Comparison of ENCODE assay signal across 1 cellular context in the genomic region with DNA sequence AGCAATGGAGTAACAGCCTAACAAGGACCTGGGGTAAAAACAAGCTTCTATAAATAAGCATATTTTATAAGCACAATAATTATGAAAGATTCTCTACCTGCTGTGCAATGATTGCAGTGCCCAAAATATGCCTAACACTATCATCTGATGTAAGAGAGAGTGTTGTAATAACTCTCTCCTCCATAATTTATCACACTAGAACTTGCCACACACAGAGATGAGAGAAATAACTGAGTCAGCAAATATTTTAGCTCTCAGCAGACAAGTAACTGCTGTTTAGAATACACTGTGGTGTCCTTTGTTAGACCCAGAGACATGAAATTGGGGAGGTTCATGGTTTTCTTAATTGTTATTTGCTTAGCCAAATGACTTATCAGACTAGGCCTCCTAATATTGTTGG.
TF ChIP-seq lines count a peak whose summit lies in the region.

No MANE protein-coding gene starts in this region.

TF ChIP-seq in K562, 482 proteins besides CTCF, POLR2A, EP300 and RAD21 (continued from another document):
- TF ChIP-seq, protein P1, sequence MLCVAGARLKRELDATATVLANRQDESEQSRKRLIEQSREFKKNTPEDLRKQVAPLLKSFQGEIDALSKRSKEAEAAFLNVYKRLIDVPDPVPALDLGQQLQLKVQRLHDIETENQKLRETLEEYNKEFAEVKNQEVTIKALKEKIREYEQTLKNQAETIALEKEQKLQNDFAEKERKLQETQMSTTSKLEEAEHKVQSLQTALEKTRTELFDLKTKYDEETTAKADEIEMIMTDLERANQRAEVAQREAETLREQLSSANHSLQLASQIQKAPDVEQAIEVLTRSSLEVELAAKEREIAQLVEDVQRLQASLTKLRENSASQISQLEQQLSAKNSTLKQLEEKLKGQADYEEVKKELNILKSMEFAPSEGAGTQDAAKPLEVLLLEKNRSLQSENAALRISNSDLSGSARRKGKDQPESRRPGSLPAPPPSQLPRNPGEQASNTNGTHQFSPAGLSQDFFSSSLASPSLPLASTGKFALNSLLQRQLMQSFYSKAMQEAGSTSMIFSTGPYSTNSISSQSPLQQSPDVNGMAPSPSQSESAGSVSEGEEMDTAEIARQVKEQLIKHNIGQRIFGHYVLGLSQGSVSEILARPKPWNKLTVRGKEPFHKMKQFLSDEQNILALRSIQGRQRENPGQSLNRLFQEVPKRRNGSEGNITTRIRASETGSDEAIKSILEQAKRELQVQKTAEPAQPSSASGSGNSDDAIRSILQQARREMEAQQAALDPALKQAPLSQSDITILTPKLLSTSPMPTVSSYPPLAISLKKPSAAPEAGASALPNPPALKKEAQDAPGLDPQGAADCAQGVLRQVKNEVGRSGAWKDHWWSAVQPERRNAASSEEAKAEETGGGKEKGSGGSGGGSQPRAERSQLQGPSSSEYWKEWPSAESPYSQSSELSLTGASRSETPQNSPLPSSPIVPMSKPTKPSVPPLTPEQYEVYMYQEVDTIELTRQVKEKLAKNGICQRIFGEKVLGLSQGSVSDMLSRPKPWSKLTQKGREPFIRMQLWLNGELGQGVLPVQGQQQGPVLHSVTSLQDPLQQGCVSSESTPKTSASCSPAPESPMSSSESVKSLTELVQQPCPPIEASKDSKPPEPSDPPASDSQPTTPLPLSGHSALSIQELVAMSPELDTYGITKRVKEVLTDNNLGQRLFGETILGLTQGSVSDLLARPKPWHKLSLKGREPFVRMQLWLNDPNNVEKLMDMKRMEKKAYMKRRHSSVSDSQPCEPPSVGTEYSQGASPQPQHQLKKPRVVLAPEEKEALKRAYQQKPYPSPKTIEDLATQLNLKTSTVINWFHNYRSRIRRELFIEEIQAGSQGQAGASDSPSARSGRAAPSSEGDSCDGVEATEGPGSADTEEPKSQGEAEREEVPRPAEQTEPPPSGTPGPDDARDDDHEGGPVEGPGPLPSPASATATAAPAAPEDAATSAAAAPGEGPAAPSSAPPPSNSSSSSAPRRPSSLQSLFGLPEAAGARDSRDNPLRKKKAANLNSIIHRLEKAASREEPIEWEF (CRISPR knock-in tag; IDR thresholded peaks at IDR 0.05), result no peak
- no peak for TF ChIP-seq ZNF41 (CRISPR knock-in tag; conservative IDR thresholded peaks at IDR 0.05)
- peak; percentile 80 for TF ChIP-seq C11orf30 (IDR thresholded peaks at IDR 0.05; ENCODE audit: low read depth)
- no peak for TF ChIP-seq BRCA1 (IDR thresholded peaks at IDR 0.05)
- no peak for TF ChIP-seq BRCA1 (CRISPR knock-in tag; IDR thresholded peaks at IDR 0.05)
- no peak for TF ChIP-seq TFAM (CRISPR knock-in tag; conservative IDR thresholded peaks at IDR 0.05)
- TF ChIP-seq, protein P2, sequence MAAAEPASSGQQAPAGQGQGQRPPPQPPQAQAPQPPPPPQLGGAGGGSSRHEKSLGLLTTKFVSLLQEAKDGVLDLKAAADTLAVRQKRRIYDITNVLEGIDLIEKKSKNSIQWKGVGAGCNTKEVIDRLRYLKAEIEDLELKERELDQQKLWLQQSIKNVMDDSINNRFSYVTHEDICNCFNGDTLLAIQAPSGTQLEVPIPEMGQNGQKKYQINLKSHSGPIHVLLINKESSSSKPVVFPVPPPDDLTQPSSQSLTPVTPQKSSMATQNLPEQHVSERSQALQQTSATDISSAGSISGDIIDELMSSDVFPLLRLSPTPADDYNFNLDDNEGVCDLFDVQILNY (CRISPR knock-in tag; IDR thresholded peaks at IDR 0.05), result no peak
- no peak for TF ChIP-seq MTA1 (IDR thresholded peaks at IDR 0.05; ENCODE audit: borderline replicate concordance)
- no peak for TF ChIP-seq THRAP3 (IDR thresholded peaks at IDR 0.05; ENCODE audit: borderline replicate concordance)
- TF ChIP-seq CTBP1 (IDR thresholded peaks at IDR 0.05; ENCODE audit: borderline replicate concordance), result no peak
- TF ChIP-seq STAT5B (CRISPR knock-in tag; IDR thresholded peaks at IDR 0.05), result no peak
- TF ChIP-seq ZNF766 (CRISPR knock-in tag; conservative IDR thresholded peaks at IDR 0.05), result no peak
- TF ChIP-seq DMBX1 (CRISPR knock-in tag; IDR thresholded peaks at IDR 0.05; ENCODE audit: borderline replicate concordance), result no peak
- TF ChIP-seq YBX1 (IDR thresholded peaks at IDR 0.05), result no peak
- TF ChIP-seq ASH1L (IDR thresholded peaks at IDR 0.05; ENCODE audit: borderline replicate concordance, low read depth, partially characterized antibody), result no peak
- TF ChIP-seq KHSRP (IDR thresholded peaks at IDR 0.05), result no peak
- TF ChIP-seq TCF3 (CRISPR knock-in tag; IDR thresholded peaks at IDR 0.05), result no peak
- TF ChIP-seq, protein P3, sequence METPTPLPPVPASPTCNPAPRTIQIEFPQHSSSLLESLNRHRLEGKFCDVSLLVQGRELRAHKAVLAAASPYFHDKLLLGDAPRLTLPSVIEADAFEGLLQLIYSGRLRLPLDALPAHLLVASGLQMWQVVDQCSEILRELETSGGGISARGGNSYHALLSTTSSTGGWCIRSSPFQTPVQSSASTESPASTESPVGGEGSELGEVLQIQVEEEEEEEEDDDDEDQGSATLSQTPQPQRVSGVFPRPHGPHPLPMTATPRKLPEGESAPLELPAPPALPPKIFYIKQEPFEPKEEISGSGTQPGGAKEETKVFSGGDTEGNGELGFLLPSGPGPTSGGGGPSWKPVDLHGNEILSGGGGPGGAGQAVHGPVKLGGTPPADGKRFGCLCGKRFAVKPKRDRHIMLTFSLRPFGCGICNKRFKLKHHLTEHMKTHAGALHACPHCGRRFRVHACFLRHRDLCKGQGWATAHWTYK (CRISPR knock-in tag; IDR thresholded peaks at IDR 0.05), result no peak
- TF ChIP-seq, protein P4, sequence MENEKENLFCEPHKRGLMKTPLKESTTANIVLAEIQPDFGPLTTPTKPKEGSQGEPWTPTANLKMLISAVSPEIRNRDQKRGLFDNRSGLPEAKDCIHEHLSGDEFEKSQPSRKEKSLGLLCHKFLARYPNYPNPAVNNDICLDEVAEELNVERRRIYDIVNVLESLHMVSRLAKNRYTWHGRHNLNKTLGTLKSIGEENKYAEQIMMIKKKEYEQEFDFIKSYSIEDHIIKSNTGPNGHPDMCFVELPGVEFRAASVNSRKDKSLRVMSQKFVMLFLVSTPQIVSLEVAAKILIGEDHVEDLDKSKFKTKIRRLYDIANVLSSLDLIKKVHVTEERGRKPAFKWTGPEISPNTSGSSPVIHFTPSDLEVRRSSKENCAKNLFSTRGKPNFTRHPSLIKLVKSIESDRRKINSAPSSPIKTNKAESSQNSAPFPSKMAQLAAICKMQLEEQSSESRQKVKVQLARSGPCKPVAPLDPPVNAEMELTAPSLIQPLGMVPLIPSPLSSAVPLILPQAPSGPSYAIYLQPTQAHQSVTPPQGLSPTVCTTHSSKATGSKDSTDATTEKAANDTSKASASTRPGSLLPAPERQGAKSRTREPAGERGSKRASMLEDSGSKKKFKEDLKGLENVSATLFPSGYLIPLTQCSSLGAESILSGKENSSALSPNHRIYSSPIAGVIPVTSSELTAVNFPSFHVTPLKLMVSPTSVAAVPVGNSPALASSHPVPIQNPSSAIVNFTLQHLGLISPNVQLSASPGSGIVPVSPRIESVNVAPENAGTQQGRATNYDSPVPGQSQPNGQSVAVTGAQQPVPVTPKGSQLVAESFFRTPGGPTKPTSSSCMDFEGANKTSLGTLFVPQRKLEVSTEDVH (IDR thresholded peaks at IDR 0.05; ENCODE audit: low read depth, partially characterized antibody), result no peak
- peak; percentile 85 for TF ChIP-seq MAFG (tag; conservative IDR thresholded peaks at IDR 0.05)
- no peak for TF ChIP-seq SMARCA4 (IDR thresholded peaks at IDR 0.05)
- TF ChIP-seq, protein P5, sequence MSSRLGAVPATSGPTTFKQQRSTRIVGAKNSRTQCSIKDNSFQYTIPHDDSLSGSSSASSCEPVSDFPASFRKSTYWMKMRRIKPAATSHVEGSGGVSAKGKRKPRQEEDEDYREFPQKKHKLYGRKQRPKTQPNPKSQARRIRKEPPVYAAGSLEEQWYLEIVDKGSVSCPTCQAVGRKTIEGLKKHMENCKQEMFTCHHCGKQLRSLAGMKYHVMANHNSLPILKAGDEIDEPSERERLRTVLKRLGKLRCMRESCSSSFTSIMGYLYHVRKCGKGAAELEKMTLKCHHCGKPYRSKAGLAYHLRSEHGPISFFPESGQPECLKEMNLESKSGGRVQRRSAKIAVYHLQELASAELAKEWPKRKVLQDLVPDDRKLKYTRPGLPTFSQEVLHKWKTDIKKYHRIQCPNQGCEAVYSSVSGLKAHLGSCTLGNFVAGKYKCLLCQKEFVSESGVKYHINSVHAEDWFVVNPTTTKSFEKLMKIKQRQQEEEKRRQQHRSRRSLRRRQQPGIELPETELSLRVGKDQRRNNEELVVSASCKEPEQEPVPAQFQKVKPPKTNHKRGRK (tag; IDR thresholded peaks at IDR 0.05), result no peak
- TF ChIP-seq RFX1 (IDR thresholded peaks at IDR 0.05), result no peak
- TF ChIP-seq ZFX (CRISPR knock-in tag; IDR thresholded peaks at IDR 0.05), result no peak
- no peak for TF ChIP-seq FOXJ3 (CRISPR knock-in tag; IDR thresholded peaks at IDR 0.05)
- no peak for TF ChIP-seq RFX7 (CRISPR knock-in tag; IDR thresholded peaks at IDR 0.05)
- no peak for TF ChIP-seq ZNF76 (CRISPR knock-in tag; IDR thresholded peaks at IDR 0.05; ENCODE audit: borderline replicate concordance)
- TF ChIP-seq, protein P6, sequence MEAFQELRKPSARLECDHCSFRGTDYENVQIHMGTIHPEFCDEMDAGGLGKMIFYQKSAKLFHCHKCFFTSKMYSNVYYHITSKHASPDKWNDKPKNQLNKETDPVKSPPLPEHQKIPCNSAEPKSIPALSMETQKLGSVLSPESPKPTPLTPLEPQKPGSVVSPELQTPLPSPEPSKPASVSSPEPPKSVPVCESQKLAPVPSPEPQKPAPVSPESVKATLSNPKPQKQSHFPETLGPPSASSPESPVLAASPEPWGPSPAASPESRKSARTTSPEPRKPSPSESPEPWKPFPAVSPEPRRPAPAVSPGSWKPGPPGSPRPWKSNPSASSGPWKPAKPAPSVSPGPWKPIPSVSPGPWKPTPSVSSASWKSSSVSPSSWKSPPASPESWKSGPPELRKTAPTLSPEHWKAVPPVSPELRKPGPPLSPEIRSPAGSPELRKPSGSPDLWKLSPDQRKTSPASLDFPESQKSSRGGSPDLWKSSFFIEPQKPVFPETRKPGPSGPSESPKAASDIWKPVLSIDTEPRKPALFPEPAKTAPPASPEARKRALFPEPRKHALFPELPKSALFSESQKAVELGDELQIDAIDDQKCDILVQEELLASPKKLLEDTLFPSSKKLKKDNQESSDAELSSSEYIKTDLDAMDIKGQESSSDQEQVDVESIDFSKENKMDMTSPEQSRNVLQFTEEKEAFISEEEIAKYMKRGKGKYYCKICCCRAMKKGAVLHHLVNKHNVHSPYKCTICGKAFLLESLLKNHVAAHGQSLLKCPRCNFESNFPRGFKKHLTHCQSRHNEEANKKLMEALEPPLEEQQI (IDR thresholded peaks at IDR 0.05), result no peak
- no peak for TF ChIP-seq NCOA1 (IDR thresholded peaks at IDR 0.05; ENCODE audit: low read depth)
- TF ChIP-seq MAFK (IDR thresholded peaks at IDR 0.05; ENCODE audit: low read length), result peak; percentile 96
- TF ChIP-seq SETDB1 (IDR thresholded peaks at IDR 0.05; ENCODE audit: low read length), result no peak
- TF ChIP-seq ZNF785 (CRISPR knock-in tag; IDR thresholded peaks at IDR 0.05), result no peak
- TF ChIP-seq, protein P7, sequence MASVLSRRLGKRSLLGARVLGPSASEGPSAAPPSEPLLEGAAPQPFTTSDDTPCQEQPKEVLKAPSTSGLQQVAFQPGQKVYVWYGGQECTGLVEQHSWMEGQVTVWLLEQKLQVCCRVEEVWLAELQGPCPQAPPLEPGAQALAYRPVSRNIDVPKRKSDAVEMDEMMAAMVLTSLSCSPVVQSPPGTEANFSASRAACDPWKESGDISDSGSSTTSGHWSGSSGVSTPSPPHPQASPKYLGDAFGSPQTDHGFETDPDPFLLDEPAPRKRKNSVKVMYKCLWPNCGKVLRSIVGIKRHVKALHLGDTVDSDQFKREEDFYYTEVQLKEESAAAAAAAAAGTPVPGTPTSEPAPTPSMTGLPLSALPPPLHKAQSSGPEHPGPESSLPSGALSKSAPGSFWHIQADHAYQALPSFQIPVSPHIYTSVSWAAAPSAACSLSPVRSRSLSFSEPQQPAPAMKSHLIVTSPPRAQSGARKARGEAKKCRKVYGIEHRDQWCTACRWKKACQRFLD (CRISPR knock-in tag; IDR thresholded peaks at IDR 0.05), result no peak
- no peak for TF ChIP-seq ZNF586 (CRISPR knock-in tag; conservative IDR thresholded peaks at IDR 0.05)
- no peak for TF ChIP-seq SRSF1 (IDR thresholded peaks at IDR 0.05; ENCODE audit: low read depth, low read length)
